ENCODE assay signal across 8 cellular contexts in the genomic region with DNA sequence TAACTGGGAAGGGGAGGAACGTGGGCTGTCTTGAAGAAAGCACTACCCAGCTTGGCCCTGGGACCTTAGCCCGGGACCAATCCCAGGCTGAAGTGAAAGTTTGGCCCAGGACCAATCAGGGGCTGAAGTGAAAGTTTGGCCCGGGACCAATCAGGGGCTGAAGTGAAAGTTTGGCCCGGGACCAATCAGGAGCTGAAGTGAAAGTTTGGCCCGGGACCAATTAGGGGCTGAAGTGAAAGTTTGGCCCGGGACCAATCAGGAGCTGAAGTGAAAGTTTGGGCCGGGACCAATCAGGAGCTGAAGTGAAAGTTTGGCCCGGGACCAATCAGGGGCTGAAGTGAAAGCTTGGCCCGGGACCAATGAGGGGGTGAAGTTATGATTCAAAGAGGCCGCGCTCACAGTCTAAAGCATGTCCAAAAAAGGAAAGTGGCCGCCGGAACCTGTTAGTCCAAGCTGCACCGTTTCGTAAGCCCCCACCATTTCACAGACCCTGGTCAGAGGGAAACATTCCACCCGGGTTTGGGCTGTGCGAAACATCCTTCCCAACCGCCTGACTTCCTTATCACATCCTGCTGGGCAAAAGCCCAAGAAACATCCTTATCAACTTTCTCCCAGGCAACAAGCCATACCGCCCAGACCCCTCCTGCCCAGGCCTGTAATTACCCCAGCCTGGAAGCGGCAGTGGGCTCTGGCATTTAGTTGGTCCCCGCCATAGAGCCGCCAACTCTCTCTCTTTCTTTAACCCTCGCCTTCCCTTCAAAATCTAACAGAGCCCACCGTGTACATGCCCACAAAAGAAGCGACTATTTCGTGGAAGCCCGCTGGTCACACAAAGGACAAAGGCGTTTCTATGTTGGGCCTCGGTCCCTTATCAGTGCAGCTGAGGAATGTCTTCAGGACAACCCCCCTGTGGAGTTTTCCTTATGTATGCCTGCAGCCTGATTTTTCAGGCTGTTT. TPM values are rescaled to one million over a fixed set of nuclear protein-coding genes. Genes with fewer than 3 reads are reported as not detected.
DNase-seq lines count a peak whose midpoint lies in the region; ATAC-seq and TF ChIP-seq lines count a peak whose summit lies in the region.

No MANE protein-coding gene starts in this region.

- H3K36me3 ChIP-seq in SK-N-MC (ENCODE audit: insufficient read depth, low read length), result peaks cover 3% of the 10 kb centered on the region; the same call in 1 of the 2 replicates

- H3K4me3 Mint-ChIP-seq in Calu3 (ENCODE audit: low read depth, unreplicated experiment) (peak overlapping the region; percentile 91), HFFc6 (peak overlapping the region; percentile 95)

- no peak overlapping the region for H3K27ac ChIP-seq in SK-N-MC

- H3K27ac Mint-ChIP-seq in Calu3 (ENCODE audit: unreplicated experiment), result peak overlapping the region; percentile 76
- H3K27ac Mint-ChIP-seq in HFFc6, result peak overlapping the region; percentile 81

- H3K4me3 ChIP-seq in SK-N-MC, result peak overlapping the region; percentile 96

- no peaks in the 10 kb centered on the region for H3K27me3 Mint-ChIP-seq in Calu3 (ENCODE audit: unreplicated experiment)
- H3K27me3 Mint-ChIP-seq in HFFc6 (ENCODE audit: insufficient read depth), result peaks cover 2% of the 10 kb centered on the region

- CTCF ChIA-PET in Calu3 (lab: Charles Lee), result no interaction called here

- peak overlapping the region; percentile 92 for H3K9ac ChIP-seq in SK-N-MC (ENCODE audit: insufficient read length)

- intact Hi-C loops in Calu3 (cut with micrococcal nuclease; ENCODE audit: unreplicated experiment), result loop anchor here (5.0 kb wide), 2 partner anchors 66 to 81 kb away; a partner anchor contains a TSS
- intact Hi-C loops in left colon (cut with DNase I, micrococcal nuclease), result no loop called here

- no peak for TF ChIP-seq CTCF in Calu3 (IDR thresholded peaks at IDR 0.05; ENCODE audit: unreplicated experiment)
- no peak for TF ChIP-seq CTCF in HFFc6 (IDR thresholded peaks at IDR 0.05)

- H3K9me3 Mint-ChIP-seq in Calu3 (ENCODE audit: low read depth, unreplicated experiment), result peaks cover 15% of the 10 kb centered on the region
- peaks cover 56% of the 10 kb centered on the region for H3K9me3 Mint-ChIP-seq in HFFc6

- H3K4me1 Mint-ChIP-seq in Calu3 (ENCODE audit: low read depth, unreplicated experiment) (peaks cover 20% of the 10 kb centered on the region), HFFc6 (ENCODE audit: low read depth) (peaks cover 25% of the 10 kb centered on the region)

- H3K9me3 ChIP-seq in SK-N-MC (ENCODE audit: low read depth, low read length), result peaks cover 10% of the 10 kb centered on the region; the same call in 1 of the 2 replicates

- TSS peak; percentile 99 for BruUV-seq in Calu3 (replicated peaks; lab: Mats Ljungman, UMichigan)

- DNase-seq in Calu3, result peak; percentile 81
- DNase-seq in HFFc6, result peak; percentile 37
- DNase-seq in SK-N-MC (ENCODE audit: low read depth, low spot score), result no peak
- peak; percentile 59 for DNase-seq in dedifferentiated amniotic fluid mesenchymal stem cell (ENCODE audit: extremely low spot score)
- peak; percentile 45 to 54 for DNase-seq in left colon
- peak; percentile 10 to 41 for DNase-seq in stimulated activated CD4-positive, alpha-beta T cell treated with anti-CD3 and anti-CD28 coated beads, Interleukin-4, amount 100 ng/mL, for 48 hours (ENCODE audit: low read depth in 2 of 2)
- no peak for DNase-seq in globus pallidus (ENCODE audit: low spot score)

- ATAC-seq in left colon, result peak; percentile 47
- no peak for ATAC-seq in HG02571 (IDR thresholded peaks at IDR 0.05; ENCODE audit: unreplicated experiment)

- peaks cover 27% of the 10 kb centered on the region for H3K36me3 Mint-ChIP-seq in Calu3 (ENCODE audit: insufficient read depth, unreplicated experiment)
- H3K36me3 Mint-ChIP-seq in HFFc6 (ENCODE audit: low read depth), result peaks cover 33% of the 10 kb centered on the region

RNA-seq across cellular contexts. Expression of a gene that starts 1.1 kb away (rescaled TPM):
- total RNA-seq in Calu3 (2022) (9.0 and 10.9 TPM in 2 replicates), left colon (1 to 10 TPM; 1.2 to 1.3 TPM)
- 1 to 10 TPM; 1.7 to 2.5 (median 1.9) TPM for total RNA-seq in HFFc6 (2021; fragmentation: NEBNext Ultra II Directional; extraction: Animal tissue kit (Norgen Biotek cat#: 25700))

Comparison
In these comparisons a context has a peak if more than half of its experiments do, and no peak if none do; other contexts are left out.
1. DNase-seq: peak in Calu3 (single experiment), HFFc6 (single experiment), dedifferentiated amniotic fluid mesenchymal stem cell (single experiment), left colon (2 of 2) and stimulated activated CD4-positive, alpha-beta T cell treated with anti-CD3 and anti-CD28 coated beads, Interleukin-4, amount 100 ng/mL, for 48 hours (2 of 2); none in SK-N-MC (single experiment) and globus pallidus (single experiment).